In genomic region chr5:178831049-178831448, GRCh38 we compare ENCODE assay signal across 1 cellular context.
TF ChIP-seq lines count a peak whose summit lies in the region.

No MANE protein-coding gene starts in this region.

TF ChIP-seq in HCT116, 20 proteins besides CTCF, POLR2A, EP300 and RAD21 (continued from another document):
- no peak for TF ChIP-seq FOSL1 (IDR thresholded peaks at IDR 0.05; ENCODE audit: low read depth)
- TF ChIP-seq SRF (IDR thresholded peaks at IDR 0.05; ENCODE audit: low read depth): no peak
- TF ChIP-seq ZNF274 (IDR thresholded peaks at IDR 0.05; ENCODE audit: low read depth, low read length): no peak
- no peak for TF ChIP-seq EZH2 (IDR thresholded peaks at IDR 0.05)
- no peak for TF ChIP-seq ZFX (IDR thresholded peaks at IDR 0.05)
- TF ChIP-seq ELF1 (IDR thresholded peaks at IDR 0.05; ENCODE audit: borderline replicate concordance, low read depth): no peak
- TF ChIP-seq EGR1 (IDR thresholded peaks at IDR 0.05; ENCODE audit: low read depth): no peak
